1 cellular context compared by ENCODE assay signal in the genomic region with DNA sequence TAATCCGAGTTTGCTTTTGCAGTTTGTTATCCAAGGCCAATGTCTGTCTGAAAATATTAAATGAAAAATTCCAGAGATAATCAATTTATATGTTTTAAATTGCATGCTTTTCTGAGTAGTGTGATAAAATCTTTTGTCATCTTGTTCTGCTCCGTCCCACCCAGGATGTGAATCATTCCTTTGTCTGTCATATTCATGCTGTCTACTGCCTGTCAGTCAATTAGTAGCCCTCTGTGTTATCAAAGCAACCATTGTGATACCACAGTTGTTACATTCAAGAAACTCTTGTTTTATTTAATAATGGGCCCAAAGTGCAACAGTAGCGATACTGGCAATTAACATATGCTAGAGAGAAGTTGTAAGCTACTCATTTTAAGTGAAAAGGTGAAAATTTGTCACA.
A peak's percentile ranks its signal among the peaks of the same experiment; 100 is the strongest.
TF ChIP-seq lines count a peak whose summit lies in the region.

No MANE protein-coding gene starts in this region.

TF ChIP-seq in HCT116, 20 proteins besides CTCF, POLR2A, EP300 and RAD21:
- TF ChIP-seq JUND (IDR thresholded peaks at IDR 0.05): peak; percentile 61
- TF ChIP-seq, protein P1, sequence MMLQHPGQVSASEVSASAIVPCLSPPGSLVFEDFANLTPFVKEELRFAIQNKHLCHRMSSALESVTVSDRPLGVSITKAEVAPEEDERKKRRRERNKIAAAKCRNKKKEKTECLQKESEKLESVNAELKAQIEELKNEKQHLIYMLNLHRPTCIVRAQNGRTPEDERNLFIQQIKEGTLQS (IDR thresholded peaks at IDR 0.05): no peak
- 0 out of 2 replicates have a peak, but pooled peaks have one; percentile 10 for TF ChIP-seq SRF (IDR thresholded peaks at IDR 0.05; ENCODE audit: low read depth)
- no peak for TF ChIP-seq EZH2 (IDR thresholded peaks at IDR 0.05)
- TF ChIP-seq SIN3A (IDR thresholded peaks at IDR 0.05; ENCODE audit: low read depth): no peak
- TF ChIP-seq TCF7L2 (IDR thresholded peaks at IDR 0.05; ENCODE audit: borderline replicate concordance, extremely low read depth, insufficient read depth, insufficient read length): no peak
- TF ChIP-seq ELF1 (IDR thresholded peaks at IDR 0.05; ENCODE audit: borderline replicate concordance, low read depth): no peak
- TF ChIP-seq EZH2phosphoT487 (IDR thresholded peaks at IDR 0.05; ENCODE audit: borderline replicate concordance): no peak
- TF ChIP-seq FOSL1 (IDR thresholded peaks at IDR 0.05; ENCODE audit: low read depth): peak; percentile 68
- TF ChIP-seq, protein P2, sequence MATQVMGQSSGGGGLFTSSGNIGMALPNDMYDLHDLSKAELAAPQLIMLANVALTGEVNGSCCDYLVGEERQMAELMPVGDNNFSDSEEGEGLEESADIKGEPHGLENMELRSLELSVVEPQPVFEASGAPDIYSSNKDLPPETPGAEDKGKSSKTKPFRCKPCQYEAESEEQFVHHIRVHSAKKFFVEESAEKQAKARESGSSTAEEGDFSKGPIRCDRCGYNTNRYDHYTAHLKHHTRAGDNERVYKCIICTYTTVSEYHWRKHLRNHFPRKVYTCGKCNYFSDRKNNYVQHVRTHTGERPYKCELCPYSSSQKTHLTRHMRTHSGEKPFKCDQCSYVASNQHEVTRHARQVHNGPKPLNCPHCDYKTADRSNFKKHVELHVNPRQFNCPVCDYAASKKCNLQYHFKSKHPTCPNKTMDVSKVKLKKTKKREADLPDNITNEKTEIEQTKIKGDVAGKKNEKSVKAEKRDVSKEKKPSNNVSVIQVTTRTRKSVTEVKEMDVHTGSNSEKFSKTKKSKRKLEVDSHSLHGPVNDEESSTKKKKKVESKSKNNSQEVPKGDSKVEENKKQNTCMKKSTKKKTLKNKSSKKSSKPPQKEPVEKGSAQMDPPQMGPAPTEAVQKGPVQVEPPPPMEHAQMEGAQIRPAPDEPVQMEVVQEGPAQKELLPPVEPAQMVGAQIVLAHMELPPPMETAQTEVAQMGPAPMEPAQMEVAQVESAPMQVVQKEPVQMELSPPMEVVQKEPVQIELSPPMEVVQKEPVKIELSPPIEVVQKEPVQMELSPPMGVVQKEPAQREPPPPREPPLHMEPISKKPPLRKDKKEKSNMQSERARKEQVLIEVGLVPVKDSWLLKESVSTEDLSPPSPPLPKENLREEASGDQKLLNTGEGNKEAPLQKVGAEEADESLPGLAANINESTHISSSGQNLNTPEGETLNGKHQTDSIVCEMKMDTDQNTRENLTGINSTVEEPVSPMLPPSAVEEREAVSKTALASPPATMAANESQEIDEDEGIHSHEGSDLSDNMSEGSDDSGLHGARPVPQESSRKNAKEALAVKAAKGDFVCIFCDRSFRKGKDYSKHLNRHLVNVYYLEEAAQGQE (IDR thresholded peaks at IDR 0.05; ENCODE audit: low read depth): no peak
- TF ChIP-seq SP1 (IDR thresholded peaks at IDR 0.05; ENCODE audit: low read depth): peak; percentile 53
- TF ChIP-seq CEBPB (IDR thresholded peaks at IDR 0.05; ENCODE audit: low read depth): 0 out of 2 replicates have a peak, but pooled peaks have one; percentile 28
- TF ChIP-seq EGR1 (IDR thresholded peaks at IDR 0.05; ENCODE audit: low read depth): no peak
- no peak for TF ChIP-seq ZFX (IDR thresholded peaks at IDR 0.05)
- TF ChIP-seq, protein P3, sequence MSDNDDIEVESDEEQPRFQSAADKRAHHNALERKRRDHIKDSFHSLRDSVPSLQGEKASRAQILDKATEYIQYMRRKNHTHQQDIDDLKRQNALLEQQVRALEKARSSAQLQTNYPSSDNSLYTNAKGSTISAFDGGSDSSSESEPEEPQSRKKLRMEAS (IDR thresholded peaks at IDR 0.05): no peak; the same call in 1 of the 2 replicates
TF ChIP-seq in HCT116: peak in this region for 5.
